8 cellular contexts compared by ENCODE assay signal in the genomic region with DNA sequence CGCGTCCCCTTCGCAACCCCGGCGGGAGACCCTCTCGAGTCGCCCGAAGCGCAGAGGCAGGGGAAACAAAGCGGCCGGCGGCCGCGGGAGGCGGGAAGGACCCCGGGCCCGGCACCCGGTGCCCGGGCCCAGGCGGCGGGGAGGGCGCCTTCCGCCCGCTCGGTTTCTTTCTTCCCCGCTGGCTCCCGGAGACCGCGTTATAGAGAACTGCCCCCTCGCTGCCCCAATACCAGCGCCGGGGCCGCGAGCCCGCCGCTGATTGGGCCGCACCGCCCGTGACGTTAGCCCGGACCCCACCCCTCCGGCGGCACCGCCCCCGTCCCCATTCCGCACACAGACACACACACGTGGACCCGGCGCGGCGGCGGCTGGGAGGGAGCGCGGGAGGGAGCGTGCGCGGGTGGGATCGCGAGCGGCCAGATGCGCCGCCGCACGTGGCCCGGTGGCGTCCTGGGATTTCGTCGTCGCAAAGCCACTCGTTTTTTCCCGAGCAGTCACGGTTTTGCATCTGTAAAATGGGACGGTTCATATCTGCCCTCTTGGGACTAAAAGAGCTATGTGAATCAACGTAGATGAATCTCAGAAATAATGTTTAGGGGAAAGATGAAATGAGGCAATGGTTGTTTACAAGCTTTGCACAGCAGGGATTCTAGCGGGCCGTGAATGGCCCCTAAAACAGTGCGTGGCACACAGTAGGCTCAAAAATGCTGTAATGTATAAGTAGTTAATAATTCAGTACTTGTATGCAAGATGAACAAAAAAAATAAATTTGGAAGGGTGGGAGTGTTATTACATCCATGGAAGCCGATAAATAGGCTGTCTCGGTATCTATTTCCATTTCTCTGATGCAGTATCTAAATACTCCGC. TPM values are rescaled to one million over a fixed set of nuclear protein-coding genes. Genes with fewer than 3 reads are reported as not detected.
A peak's percentile ranks its signal among the peaks of the same experiment; 100 is the strongest.
DNase-seq lines count a peak whose midpoint lies in the region; ATAC-seq and TF ChIP-seq lines count a peak whose summit lies in the region.

A gene (minus strand): TSS at position 209 of the 867 bp plus-strand sequence. CDS start 462 bp downstream, outside the sequence.

- no peaks in the 10 kb centered on the region for H3K36me3 ChIP-seq in MG63
- H3K36me3 ChIP-seq in SJCRH30 = no peaks in the 10 kb centered on the region
- H3K36me3 ChIP-seq in gastroesophageal sphincter = no peaks in the 10 kb centered on the region

- H3K27me3 ChIP-seq in MG63 (peaks cover 6% of the 10 kb centered on the region), SJCRH30 (0 out of 2 replicates have a peak, but pooled peaks cover 3% of the 10 kb centered on the region), gastroesophageal sphincter (peaks cover 68% of the 10 kb centered on the region)

- H3K27ac ChIP-seq in SJCRH30 (no peak within 1 kb of the TSS), gastroesophageal sphincter (peak within 1 kb of the TSS in 2 of 4 donors; percentile 66 to 76), temporal lobe (ENCODE audit: low read depth, low read length) (peak within 1 kb of the TSS; percentile 76)

- no peak for TF ChIP-seq CTCF in gastroesophageal sphincter (IDR thresholded peaks at IDR 0.05)

- DNase-seq in DMS153 (lab: John Stamatoyannopoulos, UW) = peak; percentile 73
- peak; percentile 90 for DNase-seq in MG63
- DNase-seq in SJCRH30 = peak; percentile 88 to 89
- DNase-seq in activated gamma-delta T cell treated with Interleukin-2 at 50 U/mL for 16 hours = peak; percentile 72
- DNase-seq in occipital lobe (lab: John Stamatoyannopoulos, UW) = peak; percentile 90

- H3K4me1 ChIP-seq in SJCRH30 (peaks cover 6% of the 10 kb centered on the region; the same call in 1 of the 2 replicates), gastroesophageal sphincter (peaks cover 0 to 42% (median 23%) of the 10 kb centered on the region in 3 donors)

- ATAC-seq in GM21723 (IDR thresholded peaks at IDR 0.05; ENCODE audit: unreplicated experiment) (peak; percentile 68), gastroesophageal sphincter (peak; percentile 92)

- TF ChIP-seq EP300 in gastroesophageal sphincter (IDR thresholded peaks at IDR 0.05) = no peak

- peak; percentile 39 to 65 for TF ChIP-seq POLR2A in gastroesophageal sphincter (IDR thresholded peaks at IDR 0.05)

- H3K9me3 ChIP-seq in MG63 = no peaks in the 10 kb centered on the region
- no peaks in the 10 kb centered on the region for H3K9me3 ChIP-seq in SJCRH30 (replicated peaks)
- H3K9me3 ChIP-seq in gastroesophageal sphincter = no peaks in the 10 kb centered on the region

- WGBS in gastroesophageal sphincter (ENCODE audit: low coverage in 1 of 2), 2 donors = 17 to 20% methylated on average over 5 to 9 of the region's 80 CpGs

- H3K4me3 ChIP-seq in MG63 = peak within 1 kb of the TSS; percentile 56
- peak within 1 kb of the TSS; percentile 59 for H3K4me3 ChIP-seq in SJCRH30
- peak within 1 kb of the TSS; percentile 30 to 72 for H3K4me3 ChIP-seq in gastroesophageal sphincter

RNA-seq across cellular contexts. Expression of the gene that starts here (rescaled TPM):
- 6.4 and 7.9 TPM in 2 replicates for total RNA-seq in MG63 (2014; rRNA removed; shearing (Covaris generic); ENCODE audit: low replicate concordance)
- 6.1 and 6.6 TPM in 2 replicates for total RNA-seq in SJCRH30 (2014; rRNA removed; shearing (Covaris generic))
- total RNA-seq in gastroesophageal sphincter (1 to 10 TPM in 3 of 4 donors, under 1 TPM in 1; 0.31 to 3.5 (median 1.5) TPM), occipital lobe (1.6 TPM), temporal lobe (0.49 TPM)
